Comparison of ENCODE assay signal across 23 cellular contexts in genomic region chr2:138035597-138036217, GRCh38.
DNase-seq lines count a peak whose midpoint lies in the region; ATAC-seq and TF ChIP-seq lines count a peak whose summit lies in the region.
"Had no signal": no experiment of that assay in that cellular context is flagged by ENCODE, and none has a peak within 500 bp of the region (broad histone marks: within the 10 kb centered on the region; RNA-seq: fewer than 3 reads in every experiment).

No MANE protein-coding gene starts in this region.

- no peaks in the 10 kb centered on the region for H3K79me2 ChIP-seq in Karpas-422 (ENCODE audit: low read length)
- H3K79me2 ChIP-seq: parathyroid adenoma had no signal

- no peaks in the 10 kb centered on the region for H3K4me1 Mint-ChIP-seq in activated T-cell treated with anti-CD3 and anti-CD28 coated beads, Interleukin-2, amount 50 U/mL, for 4 hours (ENCODE audit: low read depth)
- H3K4me1 Mint-ChIP-seq: stimulated activated naive B cell treated with anti-CD40 and anti-IgM and Interleukin-4, amounts not matched to agents 10 μg/mL and 1 μg/mL and 100 μg/mL, for 72 hours had no signal

- H3K4me3 Mint-ChIP-seq in activated T-cell treated with anti-CD3 and anti-CD28 coated beads, Interleukin-2, amount 50 U/mL, for 4 hours: no peak overlapping the region
- H3K4me3 Mint-ChIP-seq: stimulated activated naive B cell treated with anti-CD40 and anti-IgM and Interleukin-4, amounts not matched to agents 10 μg/mL and 1 μg/mL and 100 μg/mL, for 72 hours; T-helper 2 cell treated with Interferon-gamma antibody and Interleukin-4, amounts not matched to agents 5 μg/mL and 100 μg/mL, for 36 hours had no signal

- no peaks in the 10 kb centered on the region for H3K9me3 ChIP-seq in Karpas-422 (ENCODE audit: low read length)
- H3K9me3 ChIP-seq: esophagus squamous epithelium, MG63, upper lobe of left lung had no signal

- H3K9me2 ChIP-seq in Karpas-422 (replicated peaks; ENCODE audit: insufficient read depth, low read length): no peaks in the 10 kb centered on the region

- H3K27me3 Mint-ChIP-seq in activated T-cell treated with anti-CD3 and anti-CD28 coated beads, Interleukin-2, amount 50 U/mL, for 4 hours (ENCODE audit: low read depth): no peaks in the 10 kb centered on the region
- H3K27me3 Mint-ChIP-seq: stimulated activated naive B cell treated with anti-CD40 and anti-IgM and Interleukin-4, amounts not matched to agents 10 μg/mL and 1 μg/mL and 100 μg/mL, for 72 hours had no signal

- H3K27me3 ChIP-seq in Karpas-422 (ENCODE audit: low read length): no peaks in the 10 kb centered on the region
- H3K27me3 ChIP-seq: brain microvascular endothelial cell, esophagus squamous epithelium, MG63, upper lobe of left lung had no signal

- H3K36me3 ChIP-seq in Karpas-422 (ENCODE audit: insufficient read depth, low read length): no peaks in the 10 kb centered on the region
- H3K36me3 ChIP-seq: brain microvascular endothelial cell, esophagus squamous epithelium, MG63, upper lobe of left lung had no signal

- DNase-seq in AG08395 (ENCODE audit: low spot score): peak; percentile 47
- DNase-seq in HCEC 1CT: peak; percentile 19
- peak; percentile 52 for DNase-seq in islet precursor cell
- DNase-seq in middle frontal gyrus (ENCODE audit: extremely low spot score, low spot score): no peak
- DNase-seq in activated T-cell treated with anti-CD3 and anti-CD28 coated beads, Interleukin-2, amount 50 U/mL, for 4 hours: no peak
- no peak for DNase-seq in Karpas-422
- DNase-seq: activated CD4-positive, alpha-beta T cell treated with anti-CD3 and anti-CD28 coated beads for 4 hours; activated CD8-positive, alpha-beta memory T cell treated with anti-CD3 and anti-CD28 coated beads, Interleukin-2, amount 50 U/mL, for 48 hours; activated naive CD4-positive, alpha-beta T cell treated with anti-CD3 and anti-CD28 coated beads, Interleukin-2, amount 50 U/mL, for 16 hours; AML-193; brain microvascular endothelial cell; DMS153; esophagus squamous epithelium; left colon; MG63; NCI-H2107; NCI-H69; stimulated activated naive B cell treated with anti-CD40 and anti-IgM and Interleukin-4, amounts not matched to agents 10 μg/mL and 1 μg/mL and 100 μg/mL, for 72 hours; upper lobe of left lung had no signal

- no peaks in the 10 kb centered on the region for H3K9me3 Mint-ChIP-seq in activated T-cell treated with anti-CD3 and anti-CD28 coated beads, Interleukin-2, amount 50 U/mL, for 4 hours
- H3K9me3 Mint-ChIP-seq: stimulated activated naive B cell treated with anti-CD40 and anti-IgM and Interleukin-4, amounts not matched to agents 10 μg/mL and 1 μg/mL and 100 μg/mL, for 72 hours; T-helper 2 cell treated with Interferon-gamma antibody and Interleukin-4, amounts not matched to agents 5 μg/mL and 100 μg/mL, for 36 hours had no signal

- no peaks in the 10 kb centered on the region for H4K20me1 ChIP-seq in Karpas-422 (ENCODE audit: insufficient read depth, low read depth, low read length)

- no peak overlapping the region for H3K27ac ChIP-seq in Karpas-422 (ENCODE audit: low read length)
- H3K27ac ChIP-seq: brain microvascular endothelial cell, esophagus squamous epithelium, parathyroid adenoma, upper lobe of left lung had no signal

- H3K4me3 ChIP-seq in Karpas-422 (ENCODE audit: low read length): no peak overlapping the region
- H3K4me3 ChIP-seq: esophagus squamous epithelium, MG63, upper lobe of left lung had no signal

- H3K9ac ChIP-seq in Karpas-422 (ENCODE audit: low read length): no peak overlapping the region
- H3K9ac ChIP-seq: parathyroid adenoma had no signal

- H3K4me1 ChIP-seq in Karpas-422 (ENCODE audit: low read length): no peaks in the 10 kb centered on the region
- H3K4me1 ChIP-seq: esophagus squamous epithelium, parathyroid adenoma, upper lobe of left lung had no signal

- ATAC-seq in SK-N-SH treated with all-trans-retinoic acid at 6 μM for 48 hours: peak; percentile 56
- ATAC-seq in activated T-cell treated with anti-CD3 and anti-CD28 coated beads, Interleukin-2, amount 50 U/mL, for 4 hours: no peak
- ATAC-seq in HG03432 (IDR thresholded peaks at IDR 0.05; ENCODE audit: unreplicated experiment): no peak
- ATAC-seq: left colon; stimulated activated naive B cell treated with anti-CD40 and anti-IgM and Interleukin-4, amounts not matched to agents 10 μg/mL and 1 μg/mL and 100 μg/mL, for 72 hours had no signal

- H2AFZ ChIP-seq in Karpas-422 (ENCODE audit: low read length): no peak overlapping the region
- H2AFZ ChIP-seq: parathyroid adenoma had no signal

- H3K4me2 ChIP-seq in Karpas-422 (ENCODE audit: low read depth, low read length, poor library complexity, severe bottlenecking): no peak overlapping the region

- no peaks in the 10 kb centered on the region for H3K36me3 Mint-ChIP-seq in activated T-cell treated with anti-CD3 and anti-CD28 coated beads, Interleukin-2, amount 50 U/mL, for 4 hours (ENCODE audit: insufficient read depth)
- H3K36me3 Mint-ChIP-seq: stimulated activated naive B cell treated with anti-CD40 and anti-IgM and Interleukin-4, amounts not matched to agents 10 μg/mL and 1 μg/mL and 100 μg/mL, for 72 hours had no signal

TF ChIP-seq in SK-N-SH treated with all-trans-retinoic acid at 6 μM for 48 hours, 23 proteins besides CTCF, POLR2A, EP300 and RAD21:
- TF ChIP-seq ISL1 (CRISPR knock-in tag; IDR thresholded peaks at IDR 0.05) (peak; percentile 30; the same call in 1 of the 2 replicates), TCF4 (CRISPR knock-in tag; IDR thresholded peaks at IDR 0.05; ENCODE audit: borderline replicate concordance) (no peak)

Comparison
In these comparisons a context has a peak if more than half of its experiments do, and no peak if none do; other contexts are left out.
1. DNase-seq: peak in AG08395 (single experiment), HCEC 1CT (single experiment) and islet precursor cell (single experiment); none in middle frontal gyrus (single experiment), activated T-cell treated with anti-CD3 and anti-CD28 coated beads, Interleukin-2, amount 50 U/mL, for 4 hours (single experiment) and Karpas-422 (single experiment).